Comparison of ENCODE assay signal across 1 cellular context in genomic region chr18:34342960-34343359, GRCh38.
TF ChIP-seq lines count a peak whose summit lies in the region.

No MANE protein-coding gene starts in this region.

TF ChIP-seq in GM12878, 131 proteins besides CTCF, POLR2A, EP300 and RAD21 (continued from another document):
- TF ChIP-seq NKRF (conservative IDR thresholded peaks at IDR 0.05): no peak
- no peak for TF ChIP-seq PML (IDR thresholded peaks at IDR 0.05; ENCODE audit: low read length)
- no peak for TF ChIP-seq SUZ12 (IDR thresholded peaks at IDR 0.05; ENCODE audit: unreplicated experiment)
